ENCODE assay signal across 8 cellular contexts in genomic region chr4:15005474-15006115, GRCh38. TPM values are rescaled to one million over a fixed set of nuclear protein-coding genes. Genes with fewer than 3 reads are reported as not detected.
A peak's percentile ranks its signal among the peaks of the same experiment; 100 is the strongest.
DNase-seq lines count a peak whose midpoint lies in the region; ATAC-seq and TF ChIP-seq lines count a peak whose summit lies in the region.

No MANE protein-coding gene starts in this region.

- no peak for ATAC-seq in activated CD8-positive, alpha-beta memory T cell treated with anti-CD3 and anti-CD28 coated beads, Interleukin-2, amount 10 ng/mL, durations not matched to agents 7 days and 5 days
- ATAC-seq in left lung (no peak), thoracic aorta (ENCODE audit: insufficient number of reproducible peaks, low FRiP score, low read depth) (no peak)

- intact Hi-C loops in left lung (cut with DNase I) = no loop called here

- peaks cover 9 to 42% of the 10 kb centered on the region in 2 donors for H3K4me1 ChIP-seq in left lung
- peaks cover 40 to 48% of the 10 kb centered on the region in 2 donors for H3K4me1 ChIP-seq in thoracic aorta (ENCODE audit: control insufficient read depth in 1 of 2, low read depth in 2 of 2)

- H3K36me3 Mint-ChIP-seq in activated CD8-positive, alpha-beta memory T cell treated with anti-CD3 and anti-CD28 coated beads, Interleukin-2, amount 10 ng/mL, durations not matched to agents 7 days and 5 days = peaks cover 23% of the 10 kb centered on the region

- peak overlapping the region; percentile 96 for H3K4me3 Mint-ChIP-seq in activated CD8-positive, alpha-beta memory T cell treated with anti-CD3 and anti-CD28 coated beads, Interleukin-2, amount 10 ng/mL, durations not matched to agents 7 days and 5 days

- H3K27ac ChIP-seq in angular gyrus (ENCODE audit: low read depth, low read length) (peak overlapping the region; percentile 92), left lung (peak overlapping the region; percentile 100), thoracic aorta (peak overlapping the region; percentile 99 to 100)

- H3K36me3 ChIP-seq in left lung (peaks cover 0 to 27% of the 10 kb centered on the region in 2 donors), thoracic aorta (peaks cover 3% of the 10 kb centered on the region)

- peak overlapping the region; percentile 94 for H3K27ac Mint-ChIP-seq in activated CD8-positive, alpha-beta memory T cell treated with anti-CD3 and anti-CD28 coated beads, Interleukin-2, amount 10 ng/mL, durations not matched to agents 7 days and 5 days

- H3K4me1 Mint-ChIP-seq in activated CD8-positive, alpha-beta memory T cell treated with anti-CD3 and anti-CD28 coated beads, Interleukin-2, amount 10 ng/mL, durations not matched to agents 7 days and 5 days = peaks cover 34% of the 10 kb centered on the region

- H3K9me3 ChIP-seq in left lung (no peaks in the 10 kb centered on the region), thoracic aorta (no peaks in the 10 kb centered on the region)

- no peaks in the 10 kb centered on the region for H3K9me3 Mint-ChIP-seq in activated CD8-positive, alpha-beta memory T cell treated with anti-CD3 and anti-CD28 coated beads, Interleukin-2, amount 10 ng/mL, durations not matched to agents 7 days and 5 days (ENCODE audit: low read depth)

- DNase-seq in activated CD8-positive, alpha-beta memory T cell treated with anti-CD3 and anti-CD28 coated beads, Interleukin-2, amount 10 ng/mL, durations not matched to agents 7 days and 5 days = no peak
- DNase-seq in activated CD8-positive, alpha-beta memory T cell treated with anti-CD3 and anti-CD28 coated beads, Interleukin-2, amount 50 U/mL, for 48 hours = no peak
- DNase-seq in left lung (no peak), thoracic aorta (ENCODE audit: low spot score) (no peak), hypothalamus (lab: John Stamatoyannopoulos, UW) (no peak), T1000 (lab: John Stamatoyannopoulos, UW) (no peak)
- DNase-seq in activated CD8-positive, alpha-beta memory T cell treated with anti-CD3 and anti-CD28 coated beads for 24 hours = no peak

- H3K27me3 ChIP-seq in left lung (no peaks in the 10 kb centered on the region), thoracic aorta (replicated peaks; ENCODE audit: insufficient read depth) (no peaks in the 10 kb centered on the region)

- TF ChIP-seq CTCF in left lung (IDR thresholded peaks at IDR 0.05) (no peak), thoracic aorta (IDR thresholded peaks at IDR 0.05) (no peak)

- CTCF ChIA-PET in activated CD8-positive, alpha-beta memory T cell treated with anti-CD3 and anti-CD28 coated beads, Interleukin-2, amount 10 ng/mL, durations not matched to agents 7 days and 5 days (lab: Charles Lee) = no interaction called here

- no peaks in the 10 kb centered on the region for H3K27me3 Mint-ChIP-seq in activated CD8-positive, alpha-beta memory T cell treated with anti-CD3 and anti-CD28 coated beads, Interleukin-2, amount 10 ng/mL, durations not matched to agents 7 days and 5 days

- H3K4me3 ChIP-seq in left lung (peak overlapping the region; percentile 63 to 96), thoracic aorta (peak overlapping the region; percentile 99)

RNA-seq across cellular contexts. Expression of gene CPEB2, which starts 3.3 kb away (rescaled TPM):
- 10 to 100 TPM; 14.3 to 14.8 TPM for total RNA-seq in activated CD8-positive, alpha-beta memory T cell treated with anti-CD3 and anti-CD28 coated beads, Interleukin-2, amount 10 ng/mL, durations not matched to agents 7 days and 5 days
- total RNA-seq in left lung (10 to 100 TPM; 25.2 to 27.7 TPM), thoracic aorta (10 to 100 TPM; 31.0 to 33.4 TPM)
